ENCODE assay signal across 18 cellular contexts in genomic region chr1:225870883-225871282, GRCh38. TPM values are rescaled to one million over a fixed set of nuclear protein-coding genes. Genes with fewer than 3 reads are reported as not detected.
A peak's percentile ranks its signal among the peaks of the same experiment; 100 is the strongest.
DNase-seq lines count a peak whose midpoint lies in the region; ATAC-seq and TF ChIP-seq lines count a peak whose summit lies in the region.
"Had no signal": no experiment of that assay in that cellular context is flagged by ENCODE, and none has a peak within 500 bp of the region (broad histone marks: within the 10 kb centered on the region; RNA-seq: fewer than 3 reads in every experiment).

No MANE protein-coding gene starts in this region.

- H3K27ac Mint-ChIP-seq in Calu3 (ENCODE audit: unreplicated experiment) (peak overlapping the region; percentile 60), immature natural killer cell (peak overlapping the region; percentile 34 to 88 (median 70))
- H3K27ac Mint-ChIP-seq: dendritic cell treated with granulocyte-macrophage colony-stimulating factor and Interleukin-4, amounts not matched to agents 40 ng/mL and 50 ng/mL, for 4 days had no signal

- H3K4me3 Mint-ChIP-seq in Calu3 (ENCODE audit: low read depth, unreplicated experiment) (no peak overlapping the region), immature natural killer cell (peak overlapping the region in 2 of 5 donors; percentile 25 to 33)
- H3K4me3 Mint-ChIP-seq: CD14-positive monocyte; dendritic cell treated with granulocyte-macrophage colony-stimulating factor and Interleukin-4, amounts not matched to agents 40 ng/mL and 50 ng/mL, for 4 days had no signal

- no TSS peak for BruUV-seq in Calu3 (replicated peaks; lab: Mats Ljungman, UMichigan)

- no peaks in the 10 kb centered on the region for H3K27me3 Mint-ChIP-seq in Calu3 (ENCODE audit: unreplicated experiment)
- peaks cover 0 to 3% (median 2%) of the 10 kb centered on the region in 3 donors for H3K27me3 Mint-ChIP-seq in immature natural killer cell (ENCODE audit: low read depth in 3 of 3)
- H3K27me3 Mint-ChIP-seq: dendritic cell treated with granulocyte-macrophage colony-stimulating factor and Interleukin-4, amounts not matched to agents 40 ng/mL and 50 ng/mL, for 4 days had no signal

- no peak for ATAC-seq in GM21390 (IDR thresholded peaks at IDR 0.05; ENCODE audit: unreplicated experiment)
- ATAC-seq: heart left ventricle had no signal

- H3K9me3 Mint-ChIP-seq in Calu3 (ENCODE audit: low read depth, unreplicated experiment) (no peaks in the 10 kb centered on the region), immature natural killer cell (no peaks in the 10 kb centered on the region)
- H3K9me3 Mint-ChIP-seq: CD14-positive monocyte; dendritic cell treated with granulocyte-macrophage colony-stimulating factor and Interleukin-4, amounts not matched to agents 40 ng/mL and 50 ng/mL, for 4 days had no signal

- peaks cover 94% of the 10 kb centered on the region for H3K36me3 Mint-ChIP-seq in Calu3 (ENCODE audit: insufficient read depth, unreplicated experiment)
- H3K36me3 Mint-ChIP-seq in immature natural killer cell = peaks cover 18 to 58% (median 26%) of the 10 kb centered on the region in 3 donors

- CTCF ChIA-PET in Calu3 (lab: Charles Lee) = interaction anchor here (2.0 kb wide), 1 partner anchor 12 kb away, joined by 5 read pairs; the partner anchor contains the start of gene TMEM63A

- intact Hi-C loops in Calu3 (cut with micrococcal nuclease; ENCODE audit: unreplicated experiment) = loop anchor here (5.0 to 10.0 kb wide), 2 partner anchors 106 to 194 kb away; partner anchors contain the start of gene H3-3A

- peaks cover 40% of the 10 kb centered on the region for H3K4me1 Mint-ChIP-seq in Calu3 (ENCODE audit: low read depth, unreplicated experiment)
- peaks cover 44 to 61% of the 10 kb centered on the region in 2 donors for H3K4me1 Mint-ChIP-seq in immature natural killer cell

- DNase-seq in NCI-H1694 treated with DMSO at 0.1 percent for 48 hours (lab: John Stamatoyannopoulos, UW) = peak; percentile 72
- no peak for DNase-seq in NCI-H1694 (lab: John Stamatoyannopoulos, UW)
- DNase-seq in Calu3 = no peak
- peak; percentile 76 for DNase-seq in NCI-H774 (lab: John Stamatoyannopoulos, UW)
- no peak for DNase-seq in immature natural killer cell
- DNase-seq in central memory CD4-positive, alpha-beta T cell = no peak
- DNase-seq in SK-N-DZ (ENCODE audit: low spot score) = no peak
- DNase-seq: GDM1; heart left ventricle; OCI-M1; sigmoid colon; stimulated activated CD4-positive, alpha-beta T cell treated with anti-CD3 and anti-CD28 coated beads, Interleukin-2, amount 100 ng/mL, for 48 hours; transverse colon had no signal

- TF ChIP-seq CTCF in Calu3 (IDR thresholded peaks at IDR 0.05; ENCODE audit: unreplicated experiment) = no peak

RNA-seq across cellular contexts. Expression of gene TMEM63A, which starts 11.3 kb away (rescaled TPM):
- 253 and 303 TPM in 2 replicates for total RNA-seq in Calu3 (2022)
- polyA plus RNA-seq in immature natural killer cell = 10 to 100 TPM; 10.1 to 27.4 (median 11.1) TPM
- polyA plus RNA-seq in SK-N-DZ (2014; cell fraction: cytosol; rRNA removed) = 0.13 and 1.2 TPM in 2 replicates
- 0.49 and 1.0 TPM in 2 replicates for polyA plus RNA-seq in SK-N-DZ (2014; cell fraction: nucleus; rRNA removed)

RNA-seq across cellular contexts. Expression of gene LEFTY1, which starts 18.1 kb away (rescaled TPM):
- 0.59 TPM in 1 of 2 replicates, not detected in the other for total RNA-seq in Calu3 (2022)
- not detected for polyA plus RNA-seq in immature natural killer cell
- not detected in 2 replicates for polyA plus RNA-seq in SK-N-DZ (2014; cell fraction: cytosol; rRNA removed)
- not detected in 2 replicates for polyA plus RNA-seq in SK-N-DZ (2014; cell fraction: nucleus; rRNA removed)
- total RNA-seq: A172, sigmoid colon had no signal
- polyA plus RNA-seq: CD14-positive monocyte, keratinocyte had no signal

RNA-seq across cellular contexts. Expression of gene PYCR2, which starts 53.2 kb away (rescaled TPM):
- 81.6 and 91.9 TPM in 2 replicates for total RNA-seq in Calu3 (2022)
- polyA plus RNA-seq in immature natural killer cell = 100 to 1,000 TPM in 1 of 3 donors, 10 to 100 TPM in 2; 62.0 to 106 (median 72.0) TPM
- polyA plus RNA-seq in SK-N-DZ (2014; cell fraction: cytosol; rRNA removed) = 60.0 and 70.2 TPM in 2 replicates
- 102 and 118 TPM in 2 replicates for polyA plus RNA-seq in SK-N-DZ (2014; cell fraction: nucleus; rRNA removed)

Comparison
In these comparisons a context has a peak if more than half of its experiments do, and no peak if none do; other contexts are left out.
1. DNase-seq: peak in NCI-H1694 treated with DMSO at 0.1 percent for 48 hours (single experiment) and NCI-H774 (single experiment); none in NCI-H1694 (single experiment), Calu3 (single experiment), immature natural killer cell (0 of 3), central memory CD4-positive, alpha-beta T cell (single experiment) and SK-N-DZ (single experiment).